18 cellular contexts compared by ENCODE assay signal in the genomic region with DNA sequence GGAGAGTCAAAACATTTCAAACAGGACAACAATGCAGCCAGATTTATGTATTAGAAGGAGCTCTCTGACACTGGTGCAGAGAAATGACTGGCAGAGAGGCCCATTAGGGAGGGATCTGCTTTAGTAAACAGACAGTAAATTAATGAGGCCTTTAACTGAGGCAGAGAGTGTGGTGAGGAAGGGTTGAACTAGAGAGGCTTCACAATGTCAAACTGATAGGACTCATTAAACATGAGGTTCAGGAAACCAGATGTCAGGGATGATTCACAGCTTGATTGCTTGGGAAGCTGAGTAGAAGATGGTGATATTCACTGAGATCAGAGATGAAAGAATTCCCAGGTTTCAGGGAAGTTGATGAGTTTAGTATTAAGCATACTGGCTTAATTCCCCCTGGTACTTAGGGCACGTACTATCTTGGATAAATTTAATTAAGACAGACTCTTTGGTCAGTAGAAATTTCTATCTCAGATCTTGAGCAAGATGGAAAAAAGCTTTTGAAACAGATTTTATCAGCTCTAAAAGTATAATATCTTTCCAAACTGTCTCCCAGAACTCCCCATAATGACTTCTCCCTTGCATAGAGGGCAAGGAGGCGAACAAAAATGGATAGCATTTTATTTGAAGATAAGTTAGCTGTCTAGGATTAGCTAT. TPM values are rescaled to one million over a fixed set of nuclear protein-coding genes. Genes with fewer than 3 reads are reported as not detected.
DNase-seq lines count a peak whose midpoint lies in the region; ATAC-seq and TF ChIP-seq lines count a peak whose summit lies in the region.
"Had no signal": no experiment of that assay in that cellular context is flagged by ENCODE, and none has a peak within 500 bp of the region (broad histone marks: within the 10 kb centered on the region; RNA-seq: fewer than 3 reads in every experiment).

No MANE protein-coding gene starts in this region.

- no peak overlapping the region for H2BK120ac ChIP-seq in mesenchymal stem cell (ENCODE audit: low read depth, low read length)

- peak overlapping the region; percentile 29 for H3K27ac ChIP-seq in mesenchymal stem cell (ENCODE audit: low read length, poor library complexity, severe bottlenecking)
- H3K27ac ChIP-seq: BLaER1, coronary artery, esophagus muscularis mucosa, PC-9 had no signal

- H3K4me3 ChIP-seq in AG10803 (ENCODE audit: low read length) (no peak overlapping the region), choroid plexus epithelial cell (ENCODE audit: low read depth, low read length) (no peak overlapping the region), mesenchymal stem cell (ENCODE audit: insufficient read depth in 1 of 2, low read depth in 1 of 2, low read length in 2 of 2) (no peak overlapping the region)
- H3K4me3 ChIP-seq: BLaER1, coronary artery, esophagus muscularis mucosa, PC-9 had no signal

- no peak overlapping the region for H2AFZ ChIP-seq in mesenchymal stem cell (ENCODE audit: low read depth, low read length)
- H2AFZ ChIP-seq: PC-9 had no signal

- H3K4ac ChIP-seq in mesenchymal stem cell (ENCODE audit: low read depth in 1 of 2, low read length in 2 of 2): no peak overlapping the region

- no peak overlapping the region for H2BK5ac ChIP-seq in mesenchymal stem cell (ENCODE audit: low read depth, low read length, poor library complexity, severe bottlenecking)

- no peaks in the 10 kb centered on the region for H3K9me3 ChIP-seq in mesenchymal stem cell (ENCODE audit: control insufficient read depth, low read length)
- H3K9me3 ChIP-seq: BLaER1, esophagus muscularis mucosa had no signal

- no peaks in the 10 kb centered on the region for H3K27me3 ChIP-seq in mesenchymal stem cell (ENCODE audit: control insufficient read depth in 1 of 2, insufficient read depth in 1 of 2, low read length in 2 of 2)
- H3K27me3 ChIP-seq: BLaER1, esophagus muscularis mucosa had no signal

- H3K14ac ChIP-seq in mesenchymal stem cell (ENCODE audit: low read length in 2 of 2): no peak overlapping the region

- peak overlapping the region; percentile 54 for H3K9ac ChIP-seq in mesenchymal stem cell (ENCODE audit: low read length)
- H3K9ac ChIP-seq: BLaER1 had no signal

- H3K23ac ChIP-seq in mesenchymal stem cell (ENCODE audit: low read length in 2 of 2): no peak overlapping the region

- no peaks in the 10 kb centered on the region for H3K36me3 ChIP-seq in mesenchymal stem cell (ENCODE audit: control insufficient read depth in 1 of 2, insufficient read depth in 2 of 2, low read depth in 1 of 2, low read length in 2 of 2)
- H3K36me3 ChIP-seq: BLaER1, esophagus muscularis mucosa had no signal

- no peak overlapping the region for H2AK5ac ChIP-seq in mesenchymal stem cell (ENCODE audit: low read length, severe bottlenecking)

- H4K8ac ChIP-seq in mesenchymal stem cell (ENCODE audit: low read length): no peak overlapping the region

- WGBS in mesenchymal stem cell: no CpG with 5 or more reads among the region's 2 CpGs

- TF ChIP-seq CTCF in AG10803 (conservative IDR thresholded peaks at IDR 0.05; ENCODE audit: low read length) (no peak), choroid plexus epithelial cell (conservative IDR thresholded peaks at IDR 0.05; ENCODE audit: low read depth, low read length) (no peak)

- H4K91ac ChIP-seq in mesenchymal stem cell (ENCODE audit: low read length): no peak overlapping the region

- DNase-seq in AG10803 (ENCODE audit: low read depth) (peak; percentile 36), HS-5 (ENCODE audit: low read depth) (peak; percentile 57), choroid plexus epithelial cell (ENCODE audit: low read depth) (peak; percentile 43), mesenchymal stem cell (peak; percentile 77), iPS-NIHi11 (ENCODE audit: low spot score) (no peak), GOT3 (lab: John Stamatoyannopoulos, UW) (no peak), NCI-H1092 (lab: John Stamatoyannopoulos, UW) (no peak)
- DNase-seq: DMS53, MV-4-11, natural killer cell, NCI-H2081, NCI-H526 treated with DMSO at 0.1 percent for 48 hours, PC-9, T-helper 1 cell had no signal

- no peaks in the 10 kb centered on the region for H3K4me1 ChIP-seq in mesenchymal stem cell (ENCODE audit: control insufficient read depth, insufficient read depth, low read depth, low read length)

- no peak overlapping the region for H3K18ac ChIP-seq in mesenchymal stem cell (ENCODE audit: low read depth in 1 of 2, low read length in 2 of 2)

- no peak overlapping the region for H2BK12ac ChIP-seq in mesenchymal stem cell (ENCODE audit: low read length in 2 of 2)

- no peaks in the 10 kb centered on the region for H3K79me1 ChIP-seq in mesenchymal stem cell (replicated peaks; ENCODE audit: low read length, poor library complexity, severe bottlenecking)

- no peak overlapping the region for H2BK15ac ChIP-seq in mesenchymal stem cell (ENCODE audit: low read depth, poor library complexity, severe bottlenecking)

- no peak for ATAC-seq in GM21717 (IDR thresholded peaks at IDR 0.05; ENCODE audit: unreplicated experiment)
- ATAC-seq: natural killer cell had no signal

- H3K4me2 ChIP-seq in mesenchymal stem cell (ENCODE audit: low read length, poor library complexity, severe bottlenecking): no peak overlapping the region
- H3K4me2 ChIP-seq: BLaER1, PC-9 had no signal

RNA-seq across cellular contexts. Expression of gene MUSK, which starts 8.6 kb away (rescaled TPM):
- polyA plus RNA-seq in mesenchymal stem cell (2013, experiment 1 of 2): 1.4 TPM
- polyA plus RNA-seq in mesenchymal stem cell (2013, experiment 2 of 2): 1.3 TPM

Comparison
In these comparisons a context has a peak if more than half of its experiments do, and no peak if none do; other contexts are left out.
1. DNase-seq: peak in AG10803 (single experiment), HS-5 (single experiment), choroid plexus epithelial cell (single experiment) and mesenchymal stem cell (single experiment); none in iPS-NIHi11 (single experiment), GOT3 (single experiment) and NCI-H1092 (single experiment).